Comparison of ENCODE assay signal across 19 cellular contexts in the genomic region with DNA sequence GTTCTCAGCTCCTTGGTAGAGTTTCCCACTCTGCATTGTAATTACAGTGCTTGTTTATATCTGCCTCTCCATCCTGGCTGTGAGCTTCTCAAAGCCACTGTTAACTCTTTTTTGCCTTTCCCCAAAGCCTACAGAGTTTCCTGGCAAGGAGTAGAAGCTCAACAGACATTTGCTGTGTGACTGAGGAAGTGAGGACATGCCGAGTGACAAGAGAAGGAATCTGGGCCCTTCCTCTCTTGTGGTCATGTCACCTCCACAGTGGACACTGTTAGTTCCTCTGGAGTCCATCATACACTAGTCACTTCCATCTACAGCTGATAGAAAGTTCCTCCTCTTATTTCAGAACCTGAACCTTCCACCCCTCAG. TPM values are rescaled to one million over a fixed set of nuclear protein-coding genes. Genes with fewer than 3 reads are reported as not detected.
A peak's percentile ranks its signal among the peaks of the same experiment; 100 is the strongest.
DNase-seq lines count a peak whose midpoint lies in the region; ATAC-seq and TF ChIP-seq lines count a peak whose summit lies in the region.
"Had no signal": no experiment of that assay in that cellular context is flagged by ENCODE, and none has a peak within 500 bp of the region (broad histone marks: within the 10 kb centered on the region; RNA-seq: fewer than 3 reads in every experiment).

No MANE protein-coding gene starts in this region.

- DNase-seq in SKM-1 treated with dmso at 0.1 percent for 144 hours (lab: John Stamatoyannopoulos, UW; ENCODE audit: unreplicated experiment) (peak; percentile 67), SKM-1 (lab: John Stamatoyannopoulos, UW; ENCODE audit: unreplicated experiment) (no peak), mesothelial cell of epicardium (ENCODE audit: low spot score in 2 of 2, unreplicated experiment in 2 of 2) (no peak), thoracic aorta (ENCODE audit: low spot score) (no peak), SW 1271 (lab: John Stamatoyannopoulos, UW) (no peak), NCI-H748 (lab: John Stamatoyannopoulos, UW; ENCODE audit: unreplicated experiment) (no peak), RKO (ENCODE audit: low spot score) (no peak)
- DNase-seq: 8988T; activated CD4-positive, alpha-beta T cell treated with anti-CD3 and anti-CD28 coated beads for 4 hours; activated naive CD4-positive, alpha-beta T cell treated with anti-CD3 and anti-CD28 coated beads, Interleukin-2, amount 10 ng/mL, durations not matched to agents 7 days and 5 days; brain microvascular endothelial cell; H9; MG63; naive B cell; stimulated activated CD4-positive, alpha-beta T cell treated with anti-CD3 and anti-CD28 coated beads, Interleukin-2, amount 100 ng/mL, for 24 hours had no signal

- TF ChIP-seq CTCF in mesothelial cell of epicardium (IDR thresholded peaks at IDR 0.05; ENCODE audit: unreplicated experiment) (no peak), thoracic aorta (IDR thresholded peaks at IDR 0.05) (no peak)

- no peak overlapping the region for H3K4me3 ChIP-seq in thoracic aorta
- H3K4me3 ChIP-seq: MG63, right atrium auricular region had no signal

- no peak overlapping the region for H3K4me3 Mint-ChIP-seq in mesothelial cell of epicardium
- H3K4me3 Mint-ChIP-seq: activated naive CD4-positive, alpha-beta T cell treated with anti-CD3 and anti-CD28 coated beads, Interleukin-2, amount 10 ng/mL, durations not matched to agents 7 days and 5 days; naive B cell; T-helper 2 cell treated with Interferon-gamma antibody and Interleukin-4, amounts not matched to agents 5 μg/mL and 100 μg/mL, for 36 hours had no signal

- no peaks in the 10 kb centered on the region for H3K36me3 Mint-ChIP-seq in mesothelial cell of epicardium
- H3K36me3 Mint-ChIP-seq: activated naive CD4-positive, alpha-beta T cell treated with anti-CD3 and anti-CD28 coated beads, Interleukin-2, amount 10 ng/mL, durations not matched to agents 7 days and 5 days; naive B cell had no signal

- H3K4me1 ChIP-seq in thoracic aorta (ENCODE audit: control insufficient read depth in 1 of 2, low read depth in 2 of 2): peaks cover 13 to 53% of the 10 kb centered on the region in 2 donors

- H3K36me3 ChIP-seq in thoracic aorta: no peaks in the 10 kb centered on the region
- H3K36me3 ChIP-seq: brain microvascular endothelial cell, MG63, right atrium auricular region had no signal

- H3K9me3 ChIP-seq in thoracic aorta: no peaks in the 10 kb centered on the region
- H3K9me3 ChIP-seq: MG63, right atrium auricular region had no signal

- ATAC-seq in thoracic aorta (ENCODE audit: insufficient number of reproducible peaks, low FRiP score, low read depth): no peak
- ATAC-seq: left lobe of liver had no signal

- H3K27ac Mint-ChIP-seq in mesothelial cell of epicardium: peak overlapping the region; percentile 13
- H3K27ac Mint-ChIP-seq: activated naive CD4-positive, alpha-beta T cell treated with anti-CD3 and anti-CD28 coated beads, Interleukin-2, amount 10 ng/mL, durations not matched to agents 7 days and 5 days; T-helper 2 cell treated with Interferon-gamma antibody and Interleukin-4, amounts not matched to agents 5 μg/mL and 100 μg/mL, for 36 hours had no signal

- H3K27ac ChIP-seq in angular gyrus (ENCODE audit: low read depth, low read length): peak overlapping the region; percentile 98
- H3K27ac ChIP-seq in thoracic aorta: peak overlapping the region; percentile 45 to 46
- H3K27ac ChIP-seq: brain microvascular endothelial cell, right atrium auricular region had no signal

- H3K27me3 ChIP-seq in thoracic aorta (replicated peaks; ENCODE audit: insufficient read depth): no peaks in the 10 kb centered on the region
- H3K27me3 ChIP-seq: MG63, right atrium auricular region had no signal

- H3K27me3 Mint-ChIP-seq in mesothelial cell of epicardium (ENCODE audit: low read depth): no peaks in the 10 kb centered on the region

- no peaks in the 10 kb centered on the region for H3K9me3 Mint-ChIP-seq in mesothelial cell of epicardium
- H3K9me3 Mint-ChIP-seq: activated naive CD4-positive, alpha-beta T cell treated with anti-CD3 and anti-CD28 coated beads, Interleukin-2, amount 10 ng/mL, durations not matched to agents 7 days and 5 days; H9; T-helper 2 cell treated with Interferon-gamma antibody and Interleukin-4, amounts not matched to agents 5 μg/mL and 100 μg/mL, for 36 hours had no signal

- H3K4me1 Mint-ChIP-seq in mesothelial cell of epicardium: peaks cover 16% of the 10 kb centered on the region

RNA-seq across cellular contexts. Expression of gene IGSF8, which starts 6.1 kb away (rescaled TPM):
- total RNA-seq in mesothelial cell of epicardium: 32.3 to 36.3 TPM (median 33.2 TPM) in 3 replicates
- 10 to 100 TPM; 29.6 to 40.8 TPM for total RNA-seq in thoracic aorta

RNA-seq across cellular contexts. Expression of gene ATP1A2, which starts 11.1 kb away (rescaled TPM):
- 0.54 to 0.76 TPM (median 0.64 TPM) in 3 replicates for total RNA-seq in mesothelial cell of epicardium
- total RNA-seq in thoracic aorta: 100 to 1,000 TPM in 1 of 2 donors, 10 to 100 TPM in 1; 86.0 to 146 TPM

RNA-seq across cellular contexts. Expression of gene KCNJ9, which starts 23.2 kb away (rescaled TPM):
- total RNA-seq in mesothelial cell of epicardium: 0.07 to 0.09 TPM in 2 of 3 replicates, not detected in the other
- under 1 TPM in 1 of 2 donors, not detected in 1; 0.95 TPM for total RNA-seq in thoracic aorta
- total RNA-seq: left lobe of liver had no signal

RNA-seq across cellular contexts. Expression of gene KCNJ10, which starts 34.5 kb away (rescaled TPM):
- total RNA-seq in mesothelial cell of epicardium (0.14 to 0.27 TPM (median 0.22 TPM) in 3 replicates), thoracic aorta (not detected)

RNA-seq across cellular contexts. Expression of gene ATP1A4, which starts 46.9 kb away (rescaled TPM):
- total RNA-seq in mesothelial cell of epicardium: 0.29 to 0.38 TPM (median 0.33 TPM) in 3 replicates
- total RNA-seq in thoracic aorta: 1 to 10 TPM in 1 of 2 donors, under 1 TPM in 1; 0.68 to 1.1 TPM
- total RNA-seq: left lobe of liver, right atrium auricular region had no signal

Comparison
In these comparisons a context has a peak if more than half of its experiments do, and no peak if none do; other contexts are left out.
1. RNA of gene ATP1A2, which starts 11.1 kb away (total RNA-seq): 86.0 to 146 TPM in thoracic aorta; 0.54 to 0.76 TPM in mesothelial cell of epicardium; every median in the first group is over 10 times any median in the second.